ENCODE assay signal across 20 cellular contexts in the genomic region with DNA sequence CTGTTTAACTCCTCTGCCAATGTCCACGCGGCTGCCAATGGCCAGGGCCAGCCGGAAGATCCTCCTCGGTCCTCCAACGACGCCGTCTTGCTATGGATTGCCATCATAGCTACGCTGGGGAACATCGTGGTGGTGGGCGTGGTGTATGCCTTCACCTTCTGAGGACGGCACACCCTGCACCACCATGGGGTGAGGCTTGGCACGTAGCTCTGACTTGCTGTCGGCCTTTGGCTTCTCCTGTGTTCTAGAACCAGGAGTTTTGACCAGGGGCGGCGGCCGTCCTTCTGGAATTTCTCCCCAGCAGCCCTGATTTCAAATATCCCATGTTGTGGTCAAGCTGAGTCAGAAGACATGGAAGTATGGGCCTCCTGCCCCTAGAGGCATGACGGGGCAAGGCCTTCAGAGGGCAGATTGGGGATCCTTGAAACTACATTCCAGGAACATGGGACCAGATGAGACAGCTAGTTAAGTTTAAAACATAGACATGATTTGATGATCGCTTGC. TPM values are rescaled to one million over a fixed set of nuclear protein-coding genes. Genes with fewer than 3 reads are reported as not detected.
A peak's percentile ranks its signal among the peaks of the same experiment; 100 is the strongest.
DNase-seq lines count a peak whose midpoint lies in the region; ATAC-seq and TF ChIP-seq lines count a peak whose summit lies in the region.
"Had no signal": no experiment of that assay in that cellular context is flagged by ENCODE, and none has a peak within 500 bp of the region (broad histone marks: within the 10 kb centered on the region; RNA-seq: fewer than 3 reads in every experiment).

No MANE protein-coding gene starts in this region.

- H3K9ac ChIP-seq in HCT116 (ENCODE audit: low read length) (no peak overlapping the region), mesenchymal stem cell (ENCODE audit: low read length) (no peak overlapping the region)

- intact Hi-C loops in HCT116 (cut with micrococcal nuclease), result no loop called here

- H2AK5ac ChIP-seq in mesenchymal stem cell (ENCODE audit: low read length, severe bottlenecking), result peak overlapping the region; percentile 87

- H3K18ac ChIP-seq in mesenchymal stem cell (ENCODE audit: low read depth in 1 of 2, low read length in 2 of 2), result peak overlapping the region in 1 of 2 experiments; percentile 34

- no peak for TF ChIP-seq RAD21 in HCT116 (IDR thresholded peaks at IDR 0.05; ENCODE audit: low read depth)

- H3K4me3 ChIP-seq in ACC112 (ENCODE audit: low read depth, low read length), result no peak overlapping the region
- H3K4me3 ChIP-seq in HCT116 (replicated peaks in 1 of 2; ENCODE audit: low read depth in 1 of 2, low read length in 2 of 2), result no peak overlapping the region
- H3K4me3 ChIP-seq in astrocyte of the cerebellum (ENCODE audit: low read depth, low read length), result no peak overlapping the region
- H3K4me3 ChIP-seq in mesenchymal stem cell (ENCODE audit: insufficient read depth in 1 of 2, low read depth in 1 of 2, low read length in 2 of 2), result no peak overlapping the region
- H3K4me3 ChIP-seq: adrenal gland, esophagus squamous epithelium, SK-N-MC, thoracic aorta had no signal

- in situ Hi-C loops in astrocyte of the cerebellum (cut with HindIII; ENCODE audit: low sequenced_read_pairs), result no loop called here

- 93% methylated on average over 18 of the region's 18 CpGs for WGBS in mesenchymal stem cell

- no peak overlapping the region for H2BK15ac ChIP-seq in mesenchymal stem cell (ENCODE audit: low read depth, poor library complexity, severe bottlenecking)

- CTCF ChIA-PET in HCT116 (lab: Charles Lee), result interaction anchor here (1.0 to 1.5 kb wide), 2 partner anchors 12 to 88 kb away, joined by 5 to 6 read pairs; no protein-coding TSS in a partner anchor

- RAD21 ChIA-PET in HCT116 (lab: Charles Lee; ENCODE audit: low non-redundant PET in 1 of 2, low total read pairs in 2 of 2, uncharacterized antibody in 2 of 2, unreplicated experiment in 2 of 2), result no interaction called here

- peak; percentile 64; the same call in 1 of the 2 replicates for ATAC-seq in HCT116
- no peak for ATAC-seq in HG03135 (IDR thresholded peaks at IDR 0.05; ENCODE audit: unreplicated experiment)
- ATAC-seq in HG03159 (IDR thresholded peaks at IDR 0.05; ENCODE audit: unreplicated experiment), result no peak
- no peak for ATAC-seq in HG02938 (IDR thresholded peaks at IDR 0.05; ENCODE audit: unreplicated experiment)
- ATAC-seq: activated T-cell treated with anti-CD3 and anti-CD28 coated beads, Interleukin-2, amount 50 U/mL, for 72 hours; natural killer cell had no signal

- H3K79me2 ChIP-seq in ACC112 (ENCODE audit: control insufficient read depth, insufficient read depth, low read length, unreplicated experiment), result no peaks in the 10 kb centered on the region
- H3K79me2 ChIP-seq in HCT116 (ENCODE audit: insufficient read depth, low read length), result no peaks in the 10 kb centered on the region

- H4K91ac ChIP-seq in mesenchymal stem cell (ENCODE audit: low read length), result peak overlapping the region; percentile 34

- peak overlapping the region; percentile 55 for H3K4me2 ChIP-seq in HCT116 (ENCODE audit: low read length)
- no peak overlapping the region for H3K4me2 ChIP-seq in mesenchymal stem cell (ENCODE audit: low read length, poor library complexity, severe bottlenecking)

- H3K27me3 ChIP-seq in ACC112 (ENCODE audit: insufficient read depth, low read length), result no peaks in the 10 kb centered on the region
- no peaks in the 10 kb centered on the region for H3K27me3 ChIP-seq in HCT116 (ENCODE audit: insufficient read depth, low read length)
- H3K27me3 ChIP-seq in mesenchymal stem cell (ENCODE audit: control insufficient read depth in 1 of 2, insufficient read depth in 1 of 2, low read length in 2 of 2), result no peaks in the 10 kb centered on the region
- H3K27me3 ChIP-seq: adrenal gland, esophagus squamous epithelium had no signal

- H3K79me1 ChIP-seq in mesenchymal stem cell (replicated peaks; ENCODE audit: low read length, poor library complexity, severe bottlenecking), result peaks cover 36% of the 10 kb centered on the region

- no peak overlapping the region for H3K14ac ChIP-seq in mesenchymal stem cell (ENCODE audit: low read length in 2 of 2)

- H3K9me3 ChIP-seq in HCT116 (ENCODE audit: control insufficient read depth in 1 of 2, insufficient read depth in 1 of 2, low read depth in 1 of 2, low read length in 2 of 2), result no peaks in the 10 kb centered on the region
- no peaks in the 10 kb centered on the region for H3K9me3 ChIP-seq in mesenchymal stem cell (ENCODE audit: control insufficient read depth, low read length)
- H3K9me3 ChIP-seq: adrenal gland, esophagus squamous epithelium, thoracic aorta had no signal

- no peak for DNase-seq in HCT116 (ENCODE audit: low read depth, low spot score)
- DNase-seq in astrocyte of the cerebellum (ENCODE audit: low read depth), result no peak
- DNase-seq in mesenchymal stem cell, result no peak
- no peak for DNase-seq in DMS153 (lab: John Stamatoyannopoulos, UW)
- DNase-seq: activated CD4-positive, alpha-beta T cell treated with anti-CD3 and anti-CD28 coated beads, Interleukin-2, amount 50 U/mL, for 4 hours; activated T-cell treated with anti-CD3 and anti-CD28 coated beads, Interleukin-2, amount 50 U/mL, for 72 hours; adrenal gland; esophagus squamous epithelium; KBM-7; natural killer cell; NCI-H1436; NCI-H446; stimulated activated CD4-positive, alpha-beta T cell treated with anti-CD3 and anti-CD28 coated beads, Interleukin-2, amount 100 ng/mL, for 24 hours; stimulated activated CD8-positive, alpha-beta memory T cell treated with anti-CD3 and anti-CD28 coated beads, Interleukin-4, amount 100 ng/mL, for 48 hours had no signal

- H4K8ac ChIP-seq in mesenchymal stem cell (ENCODE audit: low read length), result no peak overlapping the region

- no peak overlapping the region for H2BK5ac ChIP-seq in mesenchymal stem cell (ENCODE audit: low read depth, low read length, poor library complexity, severe bottlenecking)

- BruUV-seq in HCT116 (replicated peaks; lab: Mats Ljungman, UMichigan), result no TSS peak

- H2BK120ac ChIP-seq in mesenchymal stem cell (ENCODE audit: low read depth, low read length), result no peak overlapping the region

- POLR2A ChIA-PET in HCT116 (lab: Charles Lee), result no interaction called here

- TF ChIP-seq CTCF in HCT116 (IDR thresholded peaks at IDR 0.05 in 2 of 3, conservative IDR thresholded peaks at IDR 0.05 in 1 of 3; ENCODE audit: borderline replicate concordance in 1 of 3, insufficient read depth in 1 of 3, low read depth in 2 of 3, low read length in 2 of 3) (peak in 2 of 3 experiments; percentile 13 to 19; a peak in 1 of 6 replicates), astrocyte of the cerebellum (IDR thresholded peaks at IDR 0.05; ENCODE audit: low read depth, low read length, missing control alignments) (peak; percentile 15)

- peak overlapping the region; percentile 44; the same call in 1 of the 2 replicates for H3K27ac ChIP-seq in ACC112 (ENCODE audit: low read depth, low read length)
- no peak overlapping the region for H3K27ac ChIP-seq in HCT116 (ENCODE audit: low read depth, low read length)
- H3K27ac ChIP-seq in mesenchymal stem cell (ENCODE audit: low read length, poor library complexity, severe bottlenecking), result peak overlapping the region; percentile 22
- H3K27ac ChIP-seq: adrenal gland, esophagus squamous epithelium, SK-N-MC, thoracic aorta had no signal

- no peaks in the 10 kb centered on the region for H3K36me3 ChIP-seq in ACC112 (ENCODE audit: insufficient read depth, low read length)
- H3K36me3 ChIP-seq in HCT116 (ENCODE audit: control insufficient read depth in 1 of 2, insufficient read depth in 2 of 2, low read length in 2 of 2), result no peaks in the 10 kb centered on the region; a peak in 1 of 4 replicates
- peaks cover 35 to 41% of the 10 kb centered on the region in 2 experiments for H3K36me3 ChIP-seq in mesenchymal stem cell (ENCODE audit: control insufficient read depth in 1 of 2, insufficient read depth in 2 of 2, low read depth in 1 of 2, low read length in 2 of 2)

- H2BK12ac ChIP-seq in mesenchymal stem cell (ENCODE audit: low read length in 2 of 2), result peak overlapping the region in 1 of 2 experiments; percentile 28

- no peaks in the 10 kb centered on the region for H4K20me1 ChIP-seq in HCT116 (ENCODE audit: insufficient read depth)

- H3K4ac ChIP-seq in mesenchymal stem cell (ENCODE audit: low read depth in 1 of 2, low read length in 2 of 2), result no peak overlapping the region

- peaks cover 35% of the 10 kb centered on the region for H3K4me1 ChIP-seq in ACC112 (ENCODE audit: control insufficient read depth, insufficient read depth, low read length, unreplicated experiment)
- peaks cover 11 to 30% of the 10 kb centered on the region in 2 experiments for H3K4me1 ChIP-seq in HCT116 (ENCODE audit: control insufficient read depth in 1 of 2, insufficient read depth in 2 of 2, low read length in 2 of 2)
- H3K4me1 ChIP-seq in mesenchymal stem cell (ENCODE audit: control insufficient read depth, insufficient read depth, low read depth, low read length), result peaks cover 44% of the 10 kb centered on the region

- H3K9me2 ChIP-seq in HCT116 (ENCODE audit: insufficient read depth), result no peaks in the 10 kb centered on the region

- H2AFZ ChIP-seq in ACC112 (ENCODE audit: low read length, unreplicated experiment) (no peak overlapping the region), HCT116 (ENCODE audit: low read depth, low read length, poor library complexity, severe bottlenecking) (no peak overlapping the region), mesenchymal stem cell (ENCODE audit: low read depth, low read length) (no peak overlapping the region)

- TF ChIP-seq POLR2A in HCT116 (IDR thresholded peaks at IDR 0.05; ENCODE audit: borderline replicate concordance, extremely low read depth, insufficient read depth, insufficient read length), result no peak

- no peak overlapping the region for H3K23ac ChIP-seq in mesenchymal stem cell (ENCODE audit: low read length in 2 of 2)

TF ChIP-seq in HCT116, 20 proteins besides CTCF, POLR2A, EP300 and RAD21 (continues in another document):
- TF ChIP-seq SP1 (IDR thresholded peaks at IDR 0.05; ENCODE audit: low read depth), result no peak
- TF ChIP-seq ZBTB33 (IDR thresholded peaks at IDR 0.05; ENCODE audit: extremely low read depth, insufficient replicate concordance, low read length), result no peak

RNA-seq across cellular contexts. Expression of gene C14orf132, which starts 47.5 kb away (rescaled TPM):
- 3.4 TPM for total RNA-seq in HCT116 (2021; ENCODE audit: unreplicated experiment)
- 3.1 and 4.2 TPM in 2 replicates for polyA plus RNA-seq in HCT116 (2012)
- polyA plus RNA-seq in mesenchymal stem cell (2013, experiment 1 of 2), result 17.0 TPM
- polyA plus RNA-seq in mesenchymal stem cell (2013, experiment 2 of 2), result 18.2 TPM
